In genomic region chr5:147369742-147370374, GRCh38 we compare ENCODE assay signal across 9 cellular contexts.
A peak's percentile ranks its signal among the peaks of the same experiment; 100 is the strongest.
DNase-seq lines count a peak whose midpoint lies in the region; ATAC-seq, FAIRE-seq and TF ChIP-seq lines count a peak whose summit lies in the region.
"Had no signal": no experiment of that assay in that cellular context is flagged by ENCODE, and none has a peak within 500 bp of the region (broad histone marks: within the 10 kb centered on the region; RNA-seq: fewer than 3 reads in every experiment).

No MANE protein-coding gene starts in this region.

- intact Hi-C loops in lower lobe of right lung (cut with DNase I) = loop anchor here (10.0 kb wide), 1 partner anchor 145 kb away; no protein-coding TSS in a partner anchor

- no peak overlapping the region for H3K27ac ChIP-seq in C4-2B
- H3K27ac ChIP-seq in astrocyte (ENCODE audit: low read depth, low read length) = no peak overlapping the region
- H3K27ac ChIP-seq in lower lobe of right lung = no peak overlapping the region
- no peak overlapping the region for H3K27ac ChIP-seq in suprapubic skin

- no peak for DNase-seq in LNCaP clone FGC (ENCODE audit: low read depth)
- peak; percentile 38 for DNase-seq in astrocyte (ENCODE audit: low read depth)
- DNase-seq in lower lobe of right lung = no peak
- no peak for DNase-seq in suprapubic skin (ENCODE audit: low spot score in 2 of 2)
- DNase-seq in epidermal melanocyte (ENCODE audit: insufficient read length, low spot score) = no peak
- DNase-seq in cerebellar nuclear complex (lab: John Stamatoyannopoulos, UW) = no peak
- no peak for DNase-seq in GM12891 (ENCODE audit: insufficient read length, low spot score)
- DNase-seq: activated CD4-positive, alpha-beta T cell treated with anti-CD3 and anti-CD28 coated beads, Interleukin-2, amount 50 U/mL, for 4 hours had no signal

- H3K9me3 Mint-ChIP-seq in astrocyte (ENCODE audit: unreplicated experiment) = peaks cover 5% of the 10 kb centered on the region

- no peaks in the 10 kb centered on the region for H3K36me3 Mint-ChIP-seq in astrocyte (ENCODE audit: low read depth, unreplicated experiment)

- TF ChIP-seq EP300 in suprapubic skin (IDR thresholded peaks at IDR 0.05) = no peak

- FAIRE-seq in astrocyte (lab: Jason Lieb, UNC) = no peak
- no peak for FAIRE-seq in GM12891 (lab: Jason Lieb, UNC)

- H3K4me3 ChIP-seq in LNCaP clone FGC (ENCODE audit: low read depth, low read length) (no peak overlapping the region), astrocyte (ENCODE audit: insufficient read depth, low read depth, low read length) (no peak overlapping the region), lower lobe of right lung (no peak overlapping the region), suprapubic skin (no peak overlapping the region)

- TF ChIP-seq CTCF in C4-2B (conservative IDR thresholded peaks at IDR 0.05) (peak; percentile 87), LNCaP clone FGC (IDR thresholded peaks at IDR 0.05; ENCODE audit: control insufficient read depth, extremely low read depth, insufficient read depth) (peak; percentile 65), astrocyte (IDR thresholded peaks at IDR 0.05; ENCODE audit: insufficient read depth, low read depth, low read length) (peak; percentile 65), lower lobe of right lung (IDR thresholded peaks at IDR 0.05) (peak; percentile 50), suprapubic skin (IDR thresholded peaks at IDR 0.05) (peak in 1 of 2 donors; percentile 15)

- H4K20me1 ChIP-seq in astrocyte (ENCODE audit: insufficient read depth, low read length) = no peaks in the 10 kb centered on the region

- H3K27me3 ChIP-seq in astrocyte (ENCODE audit: insufficient read depth, low read length) (no peaks in the 10 kb centered on the region), lower lobe of right lung (ENCODE audit: low read depth) (no peaks in the 10 kb centered on the region), suprapubic skin (no peaks in the 10 kb centered on the region)

- H3K79me2 ChIP-seq in astrocyte (ENCODE audit: insufficient read depth, low read length) = no peaks in the 10 kb centered on the region

- 9% methylated on average over 2 of the region's 2 CpGs for WGBS in suprapubic skin

- TF ChIP-seq POLR2A in suprapubic skin (IDR thresholded peaks at IDR 0.05) (no peak), GM12891 (IDR thresholded peaks at IDR 0.05; ENCODE audit: low read depth, low read length) (no peak)

- no peaks in the 10 kb centered on the region for H3K9me3 ChIP-seq in astrocyte (ENCODE audit: insufficient read depth, low read depth, low read length)
- H3K9me3 ChIP-seq in lower lobe of right lung = no peaks in the 10 kb centered on the region
- no peaks in the 10 kb centered on the region for H3K9me3 ChIP-seq in suprapubic skin

- ATAC-seq in lower lobe of right lung = peak in 1 of 2 donors; percentile 68

- no peak overlapping the region for H2AFZ ChIP-seq in astrocyte (ENCODE audit: low read depth, low read length)

- H3K36me3 ChIP-seq in astrocyte (ENCODE audit: insufficient read depth, low read length) (no peaks in the 10 kb centered on the region), lower lobe of right lung (no peaks in the 10 kb centered on the region), suprapubic skin (no peaks in the 10 kb centered on the region)

- H3K9ac ChIP-seq in astrocyte (ENCODE audit: low read length) = no peak overlapping the region

- peaks cover 9% of the 10 kb centered on the region for H3K4me1 ChIP-seq in astrocyte (ENCODE audit: insufficient read depth, low read length)
- no peaks in the 10 kb centered on the region for H3K4me1 ChIP-seq in lower lobe of right lung
- no peaks in the 10 kb centered on the region for H3K4me1 ChIP-seq in suprapubic skin

- H3K4me2 ChIP-seq in astrocyte (ENCODE audit: low read length) = peak overlapping the region; percentile 30

- no peak overlapping the region for H3K4me3 Mint-ChIP-seq in astrocyte (ENCODE audit: unreplicated experiment)

- H3K27me3 Mint-ChIP-seq in astrocyte (ENCODE audit: low read depth, unreplicated experiment) = peaks cover 3% of the 10 kb centered on the region

- H3K4me1 Mint-ChIP-seq in astrocyte (ENCODE audit: low read depth, unreplicated experiment) = no peaks in the 10 kb centered on the region

- H3K27ac Mint-ChIP-seq in astrocyte (ENCODE audit: unreplicated experiment) = no peak overlapping the region

TF ChIP-seq in GM12891, 5 proteins besides CTCF, POLR2A, EP300 and RAD21:
- TF ChIP-seq TAF1 (IDR thresholded peaks at IDR 0.05; ENCODE audit: low read depth, low read length) (no peak), POU2F2 (IDR thresholded peaks at IDR 0.05; ENCODE audit: low read depth, low read length) (no peak), PAX5 (IDR thresholded peaks at IDR 0.05; ENCODE audit: insufficient read depth, low read length, severe bottlenecking) (no peak), POLR2AphosphoS5 (IDR thresholded peaks at IDR 0.05; ENCODE audit: low read depth, low read length) (no peak), SPI1 (IDR thresholded peaks at IDR 0.05; ENCODE audit: low read depth, low read length) (no peak)
